Comparison of ENCODE assay signal across 9 cellular contexts in the genomic region with DNA sequence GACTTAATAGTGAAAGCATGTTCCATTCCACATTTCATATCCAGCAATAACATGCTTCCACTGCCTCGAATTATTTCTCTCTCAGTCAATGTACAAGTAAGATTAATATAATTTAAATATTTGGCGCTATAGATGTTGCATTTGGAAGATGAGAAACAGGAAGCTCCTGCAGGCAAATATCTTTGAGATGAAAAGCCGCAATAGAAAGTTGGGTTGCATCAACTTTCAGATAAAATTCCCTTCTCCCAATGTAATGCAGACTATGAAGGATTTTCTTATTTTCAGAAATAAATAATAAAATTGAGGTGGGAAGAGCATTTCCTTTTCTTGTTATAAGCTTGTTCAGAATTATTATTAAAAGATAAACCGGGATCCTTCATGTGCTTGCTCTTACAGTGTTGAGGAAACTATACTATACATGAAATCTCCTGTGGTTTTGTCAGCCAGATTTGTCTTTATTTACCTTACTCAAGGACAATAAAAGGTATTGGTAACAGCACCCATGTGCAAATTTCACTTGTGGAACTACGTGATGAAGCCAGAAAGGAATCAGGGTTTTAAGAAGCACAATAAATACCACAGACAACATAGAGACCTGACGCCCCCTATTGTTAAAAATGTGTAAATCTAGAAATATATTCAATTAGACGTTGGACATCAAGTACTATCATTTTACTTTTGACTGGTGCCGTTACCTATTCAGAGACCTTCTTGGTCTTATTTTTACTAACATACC.
A peak's percentile ranks its signal among the peaks of the same experiment; 100 is the strongest.
DNase-seq lines count a peak whose midpoint lies in the region; ATAC-seq and TF ChIP-seq lines count a peak whose summit lies in the region.
"Had no signal": no experiment of that assay in that cellular context is flagged by ENCODE, and none has a peak within 500 bp of the region (broad histone marks: within the 10 kb centered on the region; RNA-seq: fewer than 3 reads in every experiment).

No MANE protein-coding gene starts in this region.

- no peak overlapping the region for H3K27ac ChIP-seq in DND-41 (ENCODE audit: low read length)
- no peak overlapping the region for H3K27ac ChIP-seq in lower lobe of right lung

- no peak overlapping the region for H3K4me2 ChIP-seq in DND-41 (ENCODE audit: insufficient read depth, low read length)

- H3K4me1 ChIP-seq in DND-41 (ENCODE audit: insufficient read depth, low read length) (no peaks in the 10 kb centered on the region), lower lobe of right lung (no peaks in the 10 kb centered on the region)

- no peaks in the 10 kb centered on the region for H3K27me3 Mint-ChIP-seq in WTC11 (ENCODE audit: low read depth)
- H3K27me3 Mint-ChIP-seq: activated naive CD4-positive, alpha-beta T cell treated with anti-CD3 and anti-CD28 coated beads, Interleukin-2, amount 50 U/mL, for 24 hours had no signal

- peak; percentile 66; the same call in 2 of the 3 replicates for ATAC-seq in DND-41 (ENCODE audit: insufficient read depth, low read depth)
- peak; percentile 64 for ATAC-seq in WTC11
- no peak for ATAC-seq in lower lobe of right lung

- no peak overlapping the region for H3K4me3 Mint-ChIP-seq in WTC11
- H3K4me3 Mint-ChIP-seq: activated naive CD4-positive, alpha-beta T cell treated with anti-CD3 and anti-CD28 coated beads, Interleukin-2, amount 50 U/mL, for 24 hours had no signal

- POLR2A ChIA-PET in WTC11 (lab: Charles Lee): no interaction called here

- H3K9me3 ChIP-seq in DND-41 (ENCODE audit: insufficient read depth, low read length, severe bottlenecking) (no peaks in the 10 kb centered on the region), lower lobe of right lung (no peaks in the 10 kb centered on the region)

- intact Hi-C loops in lower lobe of right lung (cut with DNase I): no loop called here

- no peak for DNase-seq in DND-41
- peak; percentile 4 for DNase-seq in HuH-7 (ENCODE audit: low spot score)
- no peak for DNase-seq in WTC11 (ENCODE audit: low spot score)
- no peak for DNase-seq in lower lobe of right lung
- no peak for DNase-seq in activated CD4-positive, CD25-positive, alpha-beta regulatory T cell (lab: John Stamatoyannopoulos, UW)
- no peak for DNase-seq in GF-D8 (lab: John Stamatoyannopoulos, UW)
- DNase-seq in activated T-cell treated with anti-CD3 and anti-CD28 coated beads for 4 hours: no peak
- DNase-seq in 8988T: no peak

- H3K9ac ChIP-seq in DND-41 (ENCODE audit: low read depth, low read length): no peak overlapping the region

- no peaks in the 10 kb centered on the region for H3K36me3 Mint-ChIP-seq in WTC11
- H3K36me3 Mint-ChIP-seq: activated naive CD4-positive, alpha-beta T cell treated with anti-CD3 and anti-CD28 coated beads, Interleukin-2, amount 50 U/mL, for 24 hours had no signal

- H3K4me1 Mint-ChIP-seq in WTC11: no peaks in the 10 kb centered on the region
- H3K4me1 Mint-ChIP-seq: activated naive CD4-positive, alpha-beta T cell treated with anti-CD3 and anti-CD28 coated beads, Interleukin-2, amount 50 U/mL, for 24 hours had no signal

- H3K4me3 ChIP-seq in DND-41 (ENCODE audit: low read depth in 1 of 2, low read length in 2 of 2) (no peak overlapping the region), lower lobe of right lung (no peak overlapping the region)

- no peaks in the 10 kb centered on the region for H3K27me3 ChIP-seq in DND-41 (ENCODE audit: insufficient read depth, low read length, poor library complexity)
- no peaks in the 10 kb centered on the region for H3K27me3 ChIP-seq in lower lobe of right lung (ENCODE audit: low read depth)

- CTCF ChIA-PET in WTC11 (lab: Charles Lee): interaction anchor here (0.7 to 1.2 kb wide), 5 partner anchors 13 to 1686 kb away, joined by 3 to 4 read pairs (median 3); no protein-coding TSS in a partner anchor

- H3K27ac Mint-ChIP-seq in WTC11: no peak overlapping the region
- H3K27ac Mint-ChIP-seq: activated naive CD4-positive, alpha-beta T cell treated with anti-CD3 and anti-CD28 coated beads, Interleukin-2, amount 50 U/mL, for 24 hours had no signal

- TF ChIP-seq CTCF in DND-41 (IDR thresholded peaks at IDR 0.05; ENCODE audit: borderline replicate concordance, extremely low read depth, low read length, poor library complexity, severe bottlenecking): peak; percentile 67
- 0 out of 2 replicates have a peak, but pooled peaks have one; percentile 21 for TF ChIP-seq CTCF in WTC11 (IDR thresholded peaks at IDR 0.05)
- TF ChIP-seq CTCF in lower lobe of right lung (IDR thresholded peaks at IDR 0.05): peak; percentile 26

- H2AFZ ChIP-seq in DND-41 (ENCODE audit: low read depth, low read length): no peak overlapping the region

- no peaks in the 10 kb centered on the region for H3K9me3 Mint-ChIP-seq in WTC11
- H3K9me3 Mint-ChIP-seq: activated naive CD4-positive, alpha-beta T cell treated with anti-CD3 and anti-CD28 coated beads, Interleukin-2, amount 50 U/mL, for 24 hours had no signal

- H3K36me3 ChIP-seq in DND-41 (ENCODE audit: insufficient read depth, low read length) (no peaks in the 10 kb centered on the region), lower lobe of right lung (no peaks in the 10 kb centered on the region)

- no peaks in the 10 kb centered on the region for H3K79me2 ChIP-seq in DND-41 (ENCODE audit: insufficient read depth, low read length)

- H4K20me1 ChIP-seq in DND-41 (ENCODE audit: insufficient read depth, low read length): no peaks in the 10 kb centered on the region

TF ChIP-seq in WTC11, 78 proteins besides CTCF, POLR2A, EP300 and RAD21:
- TF ChIP-seq, protein P1, sequence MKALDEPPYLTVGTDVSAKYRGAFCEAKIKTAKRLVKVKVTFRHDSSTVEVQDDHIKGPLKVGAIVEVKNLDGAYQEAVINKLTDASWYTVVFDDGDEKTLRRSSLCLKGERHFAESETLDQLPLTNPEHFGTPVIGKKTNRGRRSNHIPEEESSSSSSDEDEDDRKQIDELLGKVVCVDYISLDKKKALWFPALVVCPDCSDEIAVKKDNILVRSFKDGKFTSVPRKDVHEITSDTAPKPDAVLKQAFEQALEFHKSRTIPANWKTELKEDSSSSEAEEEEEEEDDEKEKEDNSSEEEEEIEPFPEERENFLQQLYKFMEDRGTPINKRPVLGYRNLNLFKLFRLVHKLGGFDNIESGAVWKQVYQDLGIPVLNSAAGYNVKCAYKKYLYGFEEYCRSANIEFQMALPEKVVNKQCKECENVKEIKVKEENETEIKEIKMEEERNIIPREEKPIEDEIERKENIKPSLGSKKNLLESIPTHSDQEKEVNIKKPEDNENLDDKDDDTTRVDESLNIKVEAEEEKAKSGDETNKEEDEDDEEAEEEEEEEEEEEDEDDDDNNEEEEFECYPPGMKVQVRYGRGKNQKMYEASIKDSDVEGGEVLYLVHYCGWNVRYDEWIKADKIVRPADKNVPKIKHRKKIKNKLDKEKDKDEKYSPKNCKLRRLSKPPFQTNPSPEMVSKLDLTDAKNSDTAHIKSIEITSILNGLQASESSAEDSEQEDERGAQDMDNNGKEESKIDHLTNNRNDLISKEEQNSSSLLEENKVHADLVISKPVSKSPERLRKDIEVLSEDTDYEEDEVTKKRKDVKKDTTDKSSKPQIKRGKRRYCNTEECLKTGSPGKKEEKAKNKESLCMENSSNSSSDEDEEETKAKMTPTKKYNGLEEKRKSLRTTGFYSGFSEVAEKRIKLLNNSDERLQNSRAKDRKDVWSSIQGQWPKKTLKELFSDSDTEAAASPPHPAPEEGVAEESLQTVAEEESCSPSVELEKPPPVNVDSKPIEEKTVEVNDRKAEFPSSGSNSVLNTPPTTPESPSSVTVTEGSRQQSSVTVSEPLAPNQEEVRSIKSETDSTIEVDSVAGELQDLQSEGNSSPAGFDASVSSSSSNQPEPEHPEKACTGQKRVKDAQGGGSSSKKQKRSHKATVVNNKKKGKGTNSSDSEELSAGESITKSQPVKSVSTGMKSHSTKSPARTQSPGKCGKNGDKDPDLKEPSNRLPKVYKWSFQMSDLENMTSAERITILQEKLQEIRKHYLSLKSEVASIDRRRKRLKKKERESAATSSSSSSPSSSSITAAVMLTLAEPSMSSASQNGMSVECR (CRISPR knock-in tag; IDR thresholded peaks at IDR 0.05; ENCODE audit: borderline replicate concordance): no peak
- TF ChIP-seq, protein P2, sequence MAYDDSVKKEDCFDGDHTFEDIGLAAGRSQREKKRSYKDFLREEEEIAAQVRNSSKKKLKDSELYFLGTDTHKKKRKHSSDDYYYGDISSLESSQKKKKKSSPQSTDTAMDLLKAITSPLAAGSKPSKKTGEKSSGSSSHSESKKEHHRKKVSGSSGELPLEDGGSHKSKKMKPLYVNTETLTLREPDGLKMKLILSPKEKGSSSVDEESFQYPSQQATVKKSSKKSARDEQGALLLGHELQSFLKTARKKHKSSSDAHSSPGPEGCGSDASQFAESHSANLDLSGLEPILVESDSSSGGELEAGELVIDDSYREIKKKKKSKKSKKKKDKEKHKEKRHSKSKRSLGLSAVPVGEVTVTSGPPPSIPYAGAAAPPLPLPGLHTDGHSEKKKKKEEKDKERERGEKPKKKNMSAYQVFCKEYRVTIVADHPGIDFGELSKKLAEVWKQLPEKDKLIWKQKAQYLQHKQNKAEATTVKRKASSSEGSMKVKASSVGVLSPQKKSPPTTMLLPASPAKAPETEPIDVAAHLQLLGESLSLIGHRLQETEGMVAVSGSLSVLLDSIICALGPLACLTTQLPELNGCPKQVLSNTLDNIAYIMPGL (CRISPR knock-in tag; IDR thresholded peaks at IDR 0.05): no peak
- no peak for TF ChIP-seq PRRX2 (CRISPR knock-in tag; IDR thresholded peaks at IDR 0.05)
- TF ChIP-seq GABPB1 (CRISPR knock-in tag; IDR thresholded peaks at IDR 0.05): no peak
- TF ChIP-seq, protein P3, sequence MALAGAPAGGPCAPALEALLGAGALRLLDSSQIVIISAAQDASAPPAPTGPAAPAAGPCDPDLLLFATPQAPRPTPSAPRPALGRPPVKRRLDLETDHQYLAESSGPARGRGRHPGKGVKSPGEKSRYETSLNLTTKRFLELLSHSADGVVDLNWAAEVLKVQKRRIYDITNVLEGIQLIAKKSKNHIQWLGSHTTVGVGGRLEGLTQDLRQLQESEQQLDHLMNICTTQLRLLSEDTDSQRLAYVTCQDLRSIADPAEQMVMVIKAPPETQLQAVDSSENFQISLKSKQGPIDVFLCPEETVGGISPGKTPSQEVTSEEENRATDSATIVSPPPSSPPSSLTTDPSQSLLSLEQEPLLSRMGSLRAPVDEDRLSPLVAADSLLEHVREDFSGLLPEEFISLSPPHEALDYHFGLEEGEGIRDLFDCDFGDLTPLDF (CRISPR knock-in tag; IDR thresholded peaks at IDR 0.05): no peak
- TF ChIP-seq JAZF1 (CRISPR knock-in tag; IDR thresholded peaks at IDR 0.05): no peak
- TF ChIP-seq ZNF416 (CRISPR knock-in tag; IDR thresholded peaks at IDR 0.05): no peak
- TF ChIP-seq, protein P4, sequence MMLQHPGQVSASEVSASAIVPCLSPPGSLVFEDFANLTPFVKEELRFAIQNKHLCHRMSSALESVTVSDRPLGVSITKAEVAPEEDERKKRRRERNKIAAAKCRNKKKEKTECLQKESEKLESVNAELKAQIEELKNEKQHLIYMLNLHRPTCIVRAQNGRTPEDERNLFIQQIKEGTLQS (CRISPR knock-in tag; conservative IDR thresholded peaks at IDR 0.05): no peak
- TF ChIP-seq GRHL2 (CRISPR knock-in tag; IDR thresholded peaks at IDR 0.05; ENCODE audit: insufficient replicate concordance, severe bottlenecking): no peak

Comparison
In these comparisons a context has a peak if more than half of its experiments do, and no peak if none do; other contexts are left out.
1. ATAC-seq: peak in DND-41 (single experiment) and WTC11 (single experiment); none in lower lobe of right lung (0 of 2).
2. Peak in every context shown above with its lines, with median percentiles within 50 percentile points of each other: CTCF ChIP-seq.